20 cellular contexts compared by ENCODE assay signal in genomic region chr17:60597297-60597696, GRCh38.
"Had no signal": no experiment of that assay in that cellular context is flagged by ENCODE, and none has a peak within 500 bp of the region (broad histone marks: within the 10 kb centered on the region; RNA-seq: fewer than 3 reads in every experiment).

No MANE protein-coding gene starts in this region.

- FAIRE-seq: endometrium had no signal

- ATAC-seq: gastrocnemius medialis; left lobe of liver; naive thymus-derived CD8-positive, alpha-beta T cell had no signal

- H3K9me3 ChIP-seq: esophagus muscularis mucosa, gastrocnemius medialis, sigmoid colon, stomach, upper lobe of left lung, uterus had no signal

- H3K4me3 ChIP-seq: coronary artery, dorsolateral prefrontal cortex, esophagus muscularis mucosa, gastrocnemius medialis, sigmoid colon, skin epidermis, stomach, upper lobe of left lung, uterus had no signal

- H3K9me3 Mint-ChIP-seq: naive thymus-derived CD8-positive, alpha-beta T cell had no signal

- H3K36me3 Mint-ChIP-seq: naive thymus-derived CD8-positive, alpha-beta T cell had no signal

- H3K27ac ChIP-seq: coronary artery, epithelial cell of prostate, gastrocnemius medialis, skin epidermis, stomach had no signal

- H3K36me3 ChIP-seq: esophagus muscularis mucosa, gastrocnemius medialis, sigmoid colon, stomach, upper lobe of left lung, uterus had no signal

- H3K27me3 ChIP-seq: dorsolateral prefrontal cortex, esophagus muscularis mucosa, gastrocnemius medialis, sigmoid colon, stomach, upper lobe of left lung, uterus had no signal

- DNase-seq: dorsolateral prefrontal cortex; effector CD8-positive, alpha-beta T cell; gastrocnemius medialis; glutamatergic neuron; islet precursor cell; mammary epithelial cell; naive thymus-derived CD8-positive, alpha-beta T cell; posterior cingulate gyrus; sigmoid colon; stimulated activated CD4-positive, alpha-beta T cell treated with anti-CD3 and anti-CD28 coated beads, Interleukin-2, amount 100 ng/mL, for 24 hours; stimulated activated naive CD4-positive, alpha-beta T cell; stomach; upper lobe of left lung; uterus had no signal

- H3K4me1 ChIP-seq: uterus had no signal
